8 cellular contexts compared by ENCODE assay signal in the genomic region with DNA sequence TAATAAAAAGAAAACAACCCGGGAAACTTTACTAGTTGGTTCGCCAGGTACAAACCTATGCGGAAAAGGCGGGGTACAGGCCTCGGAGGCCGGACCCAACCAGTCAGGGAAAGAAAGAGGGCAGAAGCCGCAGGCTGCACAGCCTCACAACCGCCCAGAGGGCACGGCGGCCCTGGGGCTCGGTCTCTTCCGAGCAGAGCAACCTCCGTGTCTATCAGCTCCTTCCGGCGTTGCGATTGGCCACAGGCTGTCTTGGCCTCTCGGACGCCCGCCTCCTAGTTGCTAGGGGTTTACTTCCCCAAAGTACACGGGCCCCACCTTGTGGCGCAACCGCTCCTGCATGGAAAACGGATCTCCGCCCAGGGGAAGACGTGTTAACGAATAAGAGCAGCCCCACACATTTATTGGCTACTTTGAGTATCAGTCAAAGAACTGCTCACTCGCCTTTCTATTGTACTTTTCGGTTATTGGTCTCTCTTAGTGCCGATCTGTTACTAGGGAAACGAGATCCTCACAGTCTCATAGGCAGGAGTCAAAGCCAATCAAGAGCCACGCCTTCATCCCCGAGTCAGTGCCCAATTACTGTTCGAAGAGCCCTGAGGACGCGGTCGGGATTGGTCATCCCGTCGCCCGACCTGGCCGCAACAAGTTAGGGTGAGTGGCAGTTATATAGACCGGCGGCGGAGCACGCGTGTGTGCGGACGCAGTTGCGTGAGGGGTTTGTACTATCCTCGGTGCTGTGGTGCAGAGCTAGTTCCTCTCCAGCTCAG. TPM values are rescaled to one million over a fixed set of nuclear protein-coding genes. Genes with fewer than 3 reads are reported as not detected.
DNase-seq lines count a peak whose midpoint lies in the region; ATAC-seq and TF ChIP-seq lines count a peak whose summit lies in the region.

Gene G3BP1, plus strand, starts transcription at position 696 of the 770 bp plus-strand sequence. CDS start 14,667 bp downstream, outside the sequence.

- no peaks in the 10 kb centered on the region for H3K36me3 ChIP-seq in breast epithelium
- H3K36me3 ChIP-seq in iPS-18a (ENCODE audit: control insufficient read depth, low read depth, low read length) = no peaks in the 10 kb centered on the region
- H3K36me3 ChIP-seq in skeletal muscle satellite cell (ENCODE audit: insufficient read depth, low read length) = no peaks in the 10 kb centered on the region

- peak within 1 kb of the TSS; percentile 98 for H3K4me2 ChIP-seq in skeletal muscle satellite cell (ENCODE audit: low read length)

- TF ChIP-seq CTCF in AG04450 (IDR thresholded peaks at IDR 0.05; ENCODE audit: low read depth, low read length) (peak; percentile 68), VCaP (conservative IDR thresholded peaks at IDR 0.05) (peak; percentile 54), breast epithelium (IDR thresholded peaks at IDR 0.05) (peak in 2 of 3 donors; percentile 37 to 46)

- peak; percentile 95 for TF ChIP-seq POLR2A in breast epithelium (IDR thresholded peaks at IDR 0.05)

- H3K9ac ChIP-seq in iPS-18a (ENCODE audit: low read length) (peak within 1 kb of the TSS; percentile 96), skeletal muscle satellite cell (ENCODE audit: low read depth, low read length) (peak within 1 kb of the TSS; percentile 92)

- POLR2A ChIA-PET in AG04450 (lab: Yijun Ruan, JAX) = interaction anchor here (0.5 to 2.6 kb wide), 30 partner anchors 9 to 324 kb away, joined by 3 to 28 read pairs (median 5); partner anchors contain the start of genes ATOX1, SLC36A1 and SPARC

- no peaks in the 10 kb centered on the region for H3K27me3 ChIP-seq in AG04450 (ENCODE audit: control insufficient read depth, insufficient read depth, low read length)
- no peaks in the 10 kb centered on the region for H3K27me3 ChIP-seq in breast epithelium
- no peaks in the 10 kb centered on the region for H3K27me3 ChIP-seq in iPS-18a (ENCODE audit: control insufficient read depth, insufficient read depth, low read length)
- no peaks in the 10 kb centered on the region for H3K27me3 ChIP-seq in skeletal muscle satellite cell (ENCODE audit: control insufficient read depth, insufficient read depth, low read length)

- intact Hi-C loops in breast epithelium (cut with DNase I; ENCODE audit: low total_unique reads) = no loop called here

- ATAC-seq in GM18870 (IDR thresholded peaks at IDR 0.05; ENCODE audit: unreplicated experiment) (peak; percentile 93), HG03135 (IDR thresholded peaks at IDR 0.05; ENCODE audit: unreplicated experiment) (peak; percentile 82)

- no peaks in the 10 kb centered on the region for H3K9me3 ChIP-seq in AG04450 (ENCODE audit: control insufficient read depth, insufficient read depth, low read length)
- H3K9me3 ChIP-seq in breast epithelium = no peaks in the 10 kb centered on the region
- no peaks in the 10 kb centered on the region for H3K9me3 ChIP-seq in iPS-18a (ENCODE audit: control insufficient read depth, low read depth, low read length)
- no peaks in the 10 kb centered on the region for H3K9me3 ChIP-seq in skeletal muscle satellite cell (replicated peaks; ENCODE audit: low read length)

- H3K4me1 ChIP-seq in breast epithelium (peaks cover 3 to 16% of the 10 kb centered on the region in 2 donors), iPS-18a (ENCODE audit: control insufficient read depth, low read depth, low read length) (peaks cover 24% of the 10 kb centered on the region), skeletal muscle satellite cell (ENCODE audit: control insufficient read depth, insufficient read depth, low read length) (peaks cover 30% of the 10 kb centered on the region)

- CTCF ChIA-PET in AG04450 (lab: Charles Lee) = interaction anchor here (0.5 to 2.6 kb wide), 41 partner anchors 9 to 769 kb away, joined by 3 to 19 read pairs (median 4); partner anchors contain the start of gene ATOX1

- H3K4me3 ChIP-seq in AG04450 (ENCODE audit: low read depth, low read length) (peak within 1 kb of the TSS; percentile 91), breast epithelium (peak within 1 kb of the TSS; percentile 65 to 92 (median 92)), iPS-18a (ENCODE audit: low read length) (peak within 1 kb of the TSS; percentile 93), skeletal muscle satellite cell (ENCODE audit: low read length) (peak within 1 kb of the TSS; percentile 93)

- H3K27ac ChIP-seq in AG04450 (ENCODE audit: low read depth, low read length) (peak within 1 kb of the TSS; percentile 95), VCaP (peak within 1 kb of the TSS; percentile 96), breast epithelium (peak within 1 kb of the TSS; percentile 97 to 98), iPS-18a (ENCODE audit: low read length) (peak within 1 kb of the TSS; percentile 93)

- DNase-seq in AG04450 (ENCODE audit: low read depth, low spot score) = peak; percentile 100
- DNase-seq in NCI-H2196 treated with DMSO at 0.1 percent for 48 hours (lab: John Stamatoyannopoulos, UW; ENCODE audit: unreplicated experiment) = peak; percentile 99
- peak; percentile 100 for DNase-seq in breast epithelium (ENCODE audit: low spot score in 2 of 2)

RNA-seq across cellular contexts. Expression of gene G3BP1, which starts in this region (rescaled TPM):
- 87.7 and 101 TPM in 2 replicates for polyA plus RNA-seq in AG04450 (2011; rRNA removed)
- polyA minus RNA-seq in AG04450 (2011; rRNA and poly(A)+ RNA removed) = 177 and 215 TPM in 2 replicates
- 100 to 1,000 TPM in 2 of 3 donors, 10 to 100 TPM in 1; 98.6 to 128 (median 107) TPM for total RNA-seq in breast epithelium
- total RNA-seq in skeletal muscle satellite cell (2012; rRNA removed) = 161 and 166 TPM in 2 replicates

Comparison
In these comparisons a context has a peak if more than half of its experiments do, and no peak if none do; other contexts are left out.
1. Peak in every context shown above with its lines: DNase-seq, ATAC-seq, H3K4me3 ChIP-seq and H3K27ac ChIP-seq.